ENCODE assay signal across 10 cellular contexts in the genomic region with DNA sequence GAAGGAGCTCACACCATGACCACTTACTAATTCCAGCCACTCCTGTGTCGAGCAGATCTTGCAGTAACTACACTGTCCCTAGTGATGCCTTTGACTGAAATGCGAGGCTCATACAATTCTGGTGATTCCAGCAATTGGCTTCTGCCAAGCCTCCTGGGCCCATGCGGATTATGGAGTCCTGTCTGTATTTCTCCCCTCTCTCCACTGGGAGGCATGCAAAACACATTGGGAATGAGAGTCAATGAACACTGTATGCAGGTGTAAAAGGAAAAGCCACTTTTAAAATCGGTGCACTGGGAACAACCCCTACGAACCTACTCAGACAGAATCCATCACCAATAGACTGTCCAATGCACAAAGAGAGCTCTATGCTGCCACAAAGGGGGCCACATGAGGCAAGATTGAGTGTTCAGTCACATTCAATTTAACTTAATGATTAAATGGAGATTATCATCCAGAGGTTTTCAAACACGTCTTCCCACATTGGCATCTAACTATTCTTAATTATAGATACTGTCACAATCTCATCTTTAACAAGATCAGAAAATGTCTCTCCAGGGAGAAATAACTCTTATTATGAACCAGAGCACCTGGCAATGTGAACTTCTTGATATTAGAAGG.
DNase-seq lines count a peak whose midpoint lies in the region; ATAC-seq and TF ChIP-seq lines count a peak whose summit lies in the region.
"Had no signal": no experiment of that assay in that cellular context is flagged by ENCODE, and none has a peak within 500 bp of the region (broad histone marks: within the 10 kb centered on the region; RNA-seq: fewer than 3 reads in every experiment).

No MANE protein-coding gene starts in this region.

- no peak overlapping the region for H2BK5ac ChIP-seq in H9 (ENCODE audit: insufficient read length, low read length)

- H3K79me1 ChIP-seq in H9 (ENCODE audit: insufficient read depth, low read depth, low read length, poor library complexity, severe bottlenecking) = no peaks in the 10 kb centered on the region

- no peak overlapping the region for H3T11ph ChIP-seq in H9 (ENCODE audit: low read length)

- H3K4ac ChIP-seq in H9 (ENCODE audit: low read depth, low read length) = no peak overlapping the region

- H3K18ac ChIP-seq in H9 (ENCODE audit: insufficient read length, low read depth, low read length) = no peak overlapping the region

- H3K14ac ChIP-seq in H9 (ENCODE audit: insufficient read depth, low read length) = no peak overlapping the region

- H3K4me2 ChIP-seq in H9 (ENCODE audit: insufficient read depth, insufficient read length, low read length) (no peak overlapping the region), parathyroid adenoma (ENCODE audit: low read length) (no peak overlapping the region)

- no peak overlapping the region for H3K4me3 ChIP-seq in parathyroid adenoma (ENCODE audit: low read depth, low read length)
- H3K4me3 ChIP-seq: cardiac muscle cell had no signal

- H3K36me3 Mint-ChIP-seq in H9 (ENCODE audit: insufficient read depth in 1 of 3, low read depth in 3 of 3) = no peaks in the 10 kb centered on the region

- peaks cover 0 to 4% of the 10 kb centered on the region in 2 experiments; a peak in 3 of 5 replicates for H3K9me3 Mint-ChIP-seq in H9

- H2BK15ac ChIP-seq in H9 (ENCODE audit: low read depth, low read length) = no peak overlapping the region

- H3K4me1 Mint-ChIP-seq in H9 = no peaks in the 10 kb centered on the region

- no peak overlapping the region for H4K91ac ChIP-seq in H9 (ENCODE audit: insufficient read length, low read depth, low read length)

- no peak overlapping the region for H2BK20ac ChIP-seq in H9 (ENCODE audit: low read depth, low read length, poor library complexity, severe bottlenecking)

- no peak overlapping the region for H3K23ac ChIP-seq in H9 (ENCODE audit: insufficient read length, low read depth, low read length)

- H3K56ac ChIP-seq in H9 (ENCODE audit: insufficient read length, low read depth, low read length) = no peak overlapping the region

- WGBS in H9 (ENCODE audit: extremely low coverage, insufficient read length, low lambda C conversion rate) = no CpG with 5 or more reads among the region's 6 CpGs

- DNase-seq in H9 (peak; percentile 63), NCI-H2196 treated with DMSO at 0.1 percent for 48 hours (lab: John Stamatoyannopoulos, UW; ENCODE audit: unreplicated experiment) (peak; percentile 4), cerebellar cortex (ENCODE audit: low spot score) (peak; percentile 49), GF-D8 (lab: John Stamatoyannopoulos, UW) (no peak)
- no peak for DNase-seq in stimulated activated naive CD8-positive, alpha-beta T cell treated with anti-CD3 and anti-CD28 coated beads, Interleukin-15, Interleukin-2, amounts not matched to agents 100 U/mL and 50 U/mL, for 24 hours
- DNase-seq: activated CD8-positive, alpha-beta memory T cell treated with anti-CD3 and anti-CD28 coated beads, Interleukin-2, amount 50 U/mL, for 4 hours; stimulated activated CD4-positive, alpha-beta T cell treated with anti-CD3 and anti-CD28 coated beads, Interleukin-1b, Interleukin-23, amount 100 ng/mL, for 48 hours had no signal

- no peaks in the 10 kb centered on the region for H3K36me3 ChIP-seq in parathyroid adenoma (ENCODE audit: control insufficient read depth, insufficient read depth, low read length)
- H3K36me3 ChIP-seq: cardiac muscle cell had no signal

- no peaks in the 10 kb centered on the region for H3K27me3 ChIP-seq in H9 (ENCODE audit: insufficient read depth, low read length)
- peaks cover 3% of the 10 kb centered on the region for H3K27me3 ChIP-seq in parathyroid adenoma (ENCODE audit: control insufficient read depth, insufficient read depth, low read length)
- H3K27me3 ChIP-seq: cardiac muscle cell had no signal

- no peak overlapping the region for H3K4me3 Mint-ChIP-seq in H9

- no peak overlapping the region for H2AK5ac ChIP-seq in H9 (ENCODE audit: insufficient read length, low read length)

- no peaks in the 10 kb centered on the region for H3K4me1 ChIP-seq in H9 (ENCODE audit: insufficient read depth, low read length)
- H3K4me1 ChIP-seq in parathyroid adenoma = no peaks in the 10 kb centered on the region

- H3K79me2 ChIP-seq in H9 (ENCODE audit: insufficient read depth, low read length) (no peaks in the 10 kb centered on the region), parathyroid adenoma (no peaks in the 10 kb centered on the region)

- no peak for ATAC-seq in GM18519 (IDR thresholded peaks at IDR 0.05; ENCODE audit: low FRiP score, unreplicated experiment)
- no peak for ATAC-seq in stimulated activated naive CD8-positive, alpha-beta T cell treated with anti-CD3 and anti-CD28 coated beads, Interleukin-15, Interleukin-2, amounts not matched to agents 100 U/mL and 50 U/mL, for 24 hours

- no peaks in the 10 kb centered on the region for H4K20me1 ChIP-seq in H9 (ENCODE audit: control insufficient read depth, insufficient read depth, insufficient read length)

- no peak overlapping the region for H2AFZ ChIP-seq in H9 (ENCODE audit: low read length)
- H2AFZ ChIP-seq in parathyroid adenoma = no peak overlapping the region

- H4K8ac ChIP-seq in H9 (replicated peaks; ENCODE audit: insufficient read length, low read depth, low read length) = no peak overlapping the region

- no peak overlapping the region for H3K27ac Mint-ChIP-seq in H9

- H2BK120ac ChIP-seq in H9 (ENCODE audit: low read depth, low read length, poor library complexity, severe bottlenecking) = no peak overlapping the region

- TF ChIP-seq CTCF in H9 (conservative IDR thresholded peaks at IDR 0.05) (peak; percentile 82), parathyroid adenoma (IDR thresholded peaks at IDR 0.05) (peak; percentile 60)

- H3K9me3 ChIP-seq in H9 (ENCODE audit: control insufficient read depth, low read depth, low read length) (no peaks in the 10 kb centered on the region), parathyroid adenoma (ENCODE audit: control insufficient read depth, low read length) (no peaks in the 10 kb centered on the region)

- peaks cover 2% of the 10 kb centered on the region; the same call in 1 of the 2 replicates for H3K27me3 Mint-ChIP-seq in H9 (ENCODE audit: low read depth)

- no peak overlapping the region for H2BK12ac ChIP-seq in H9 (ENCODE audit: insufficient read length, low read depth, low read length)

- no peak overlapping the region for H3K27ac ChIP-seq in H9 (ENCODE audit: insufficient read length, low read depth, low read length)
- no peak overlapping the region for H3K27ac ChIP-seq in parathyroid adenoma
- H3K27ac ChIP-seq: cardiac muscle cell had no signal

- no peak overlapping the region for H4K5ac ChIP-seq in H9 (ENCODE audit: insufficient read length, low read depth, low read length)

- no peaks in the 10 kb centered on the region for H3K23me2 ChIP-seq in H9 (ENCODE audit: insufficient read length, low read depth, low read length, poor library complexity, severe bottlenecking)

- H3K9ac ChIP-seq in H9 (ENCODE audit: extremely low read depth, insufficient read length, low read length) = no peak overlapping the region
- H3K9ac ChIP-seq in parathyroid adenoma = no peak overlapping the region

Comparison
In these comparisons a context has a peak if more than half of its experiments do, and no peak if none do; other contexts are left out.
1. DNase-seq: peak in H9 (single experiment), NCI-H2196 treated with DMSO at 0.1 percent for 48 hours (single experiment) and cerebellar cortex (single experiment); none in GF-D8 (single experiment) and stimulated activated naive CD8-positive, alpha-beta T cell treated with anti-CD3 and anti-CD28 coated beads, Interleukin-15, Interleukin-2, amounts not matched to agents 100 U/mL and 50 U/mL, for 24 hours (single experiment).